35 cellular contexts compared by ENCODE assay signal in the genomic region with DNA sequence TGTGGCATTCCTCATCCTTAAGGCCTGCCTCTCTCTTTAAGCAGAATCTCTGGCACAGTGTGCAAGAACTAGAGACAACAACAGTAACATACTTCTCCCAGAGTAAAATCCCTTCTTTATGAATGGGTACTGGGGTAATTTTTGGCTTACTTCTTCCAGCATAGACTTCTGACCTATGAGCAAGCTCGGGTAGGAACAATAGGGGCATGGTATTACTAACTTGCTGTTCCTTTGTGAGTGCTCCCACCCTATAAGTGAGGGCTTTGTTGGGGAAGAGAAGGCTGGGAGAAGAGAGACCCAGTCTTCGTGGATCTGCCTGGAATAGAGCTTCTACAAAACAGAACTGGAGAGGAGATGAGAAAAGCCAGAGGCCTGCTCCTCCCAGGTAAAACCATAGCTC. TPM values are rescaled to one million over a fixed set of nuclear protein-coding genes. Genes with fewer than 3 reads are reported as not detected.
"Had no signal": no experiment of that assay in that cellular context is flagged by ENCODE, and none has a peak within 500 bp of the region (broad histone marks: within the 10 kb centered on the region; RNA-seq: fewer than 3 reads in every experiment).

No MANE protein-coding gene starts in this region.

- H3K36me3 ChIP-seq: adrenal gland, WERI-Rb-1 had no signal

- H3K27me3 Mint-ChIP-seq: activated CD4-positive, alpha-beta memory T cell treated with anti-CD3 and anti-CD28 coated beads for 36 hours; activated CD4-positive, alpha-beta T cell treated with anti-CD3 and anti-CD28 coated beads for 36 hours; activated CD4-positive, alpha-beta T cell treated with anti-CD3 and anti-CD28 coated beads, Interleukin-2, amount 10 ng/mL, durations not matched to agents 24 days and 14 days; activated CD8-positive, alpha-beta memory T cell treated with anti-CD3 and anti-CD28 coated beads, Interleukin-2, amount 10 ng/mL, durations not matched to agents 7 days and 5 days; activated naive CD4-positive, alpha-beta T cell treated with anti-CD3 and anti-CD28 coated beads, Interleukin-2, amount 50 U/mL, for 24 hours; activated naive CD8-positive, alpha-beta T cell treated with anti-CD3 and anti-CD28 coated beads for 36 hours; activated naive CD8-positive, alpha-beta T cell treated with anti-CD3 and anti-CD28 coated beads, Interleukin-2, amount 50 U/mL, for 24 hours; effector memory CD8-positive, alpha-beta T cell; T-helper 17 cell had no signal

- H3K4me3 Mint-ChIP-seq: activated CD4-positive, alpha-beta memory T cell treated with anti-CD3 and anti-CD28 coated beads for 36 hours; activated CD4-positive, alpha-beta T cell treated with anti-CD3 and anti-CD28 coated beads for 36 hours; activated CD4-positive, alpha-beta T cell treated with anti-CD3 and anti-CD28 coated beads, Interleukin-2, amount 10 ng/mL, durations not matched to agents 24 days and 14 days; activated CD8-positive, alpha-beta memory T cell treated with anti-CD3 and anti-CD28 coated beads, Interleukin-2, amount 10 ng/mL, durations not matched to agents 7 days and 5 days; activated CD8-positive, alpha-beta T cell treated with anti-CD3 and anti-CD28 coated beads, Interleukin-2, amount 10 ng/mL, durations not matched to agents 7 days and 5 days; activated naive CD4-positive, alpha-beta T cell treated with anti-CD3 and anti-CD28 coated beads for 36 hours; activated naive CD4-positive, alpha-beta T cell treated with anti-CD3 and anti-CD28 coated beads, Interleukin-2, amount 50 U/mL, for 24 hours; activated naive CD8-positive, alpha-beta T cell treated with anti-CD3 and anti-CD28 coated beads for 36 hours; activated naive CD8-positive, alpha-beta T cell treated with anti-CD3 and anti-CD28 coated beads, Interleukin-2, amount 50 U/mL, for 24 hours; activated T-helper 1 cell treated with anti-CD3 and anti-CD28 coated beads, Interleukin-12 subunit alpha, Interleukin-12 subunit beta, Interleukin-2, Interleukin-4 antibody, amounts not matched to agents 30 ng/mL and 10 ng/mL and 1 ng/mL, durations not matched to agents 14 hours and 24 hours and 36 hours; effector memory CD8-positive, alpha-beta T cell; T-helper 17 cell; T-helper 2 cell treated with Interferon-gamma antibody and Interleukin-4, amounts not matched to agents 5 μg/mL and 100 μg/mL, for 36 hours had no signal

- H3K4me3 ChIP-seq: adrenal gland, body of pancreas, esophagus muscularis mucosa, gastroesophageal sphincter had no signal

- H3K9me3 Mint-ChIP-seq: activated CD4-positive, alpha-beta memory T cell treated with anti-CD3 and anti-CD28 coated beads for 36 hours; activated CD4-positive, alpha-beta T cell treated with anti-CD3 and anti-CD28 coated beads, Interleukin-2, amount 10 ng/mL, durations not matched to agents 24 days and 14 days; activated naive CD4-positive, alpha-beta T cell treated with anti-CD3 and anti-CD28 coated beads for 36 hours; activated naive CD4-positive, alpha-beta T cell treated with anti-CD3 and anti-CD28 coated beads, Interleukin-2, amount 50 U/mL, for 24 hours; activated naive CD8-positive, alpha-beta T cell treated with anti-CD3 and anti-CD28 coated beads for 36 hours; activated naive CD8-positive, alpha-beta T cell treated with anti-CD3 and anti-CD28 coated beads, Interleukin-2, amount 50 U/mL, for 24 hours; activated T-helper 1 cell treated with anti-CD3 and anti-CD28 coated beads, Interleukin-12 subunit alpha, Interleukin-12 subunit beta, Interleukin-2, Interleukin-4 antibody, amounts not matched to agents 30 ng/mL and 10 ng/mL and 1 ng/mL, durations not matched to agents 14 hours and 24 hours and 36 hours; activated T-helper 2 cell treated with anti-CD3 and anti-CD28 coated beads, Interferon-gamma antibody, Interleukin-2, Interleukin-4, amounts not matched to agents 10 μg/mL and 5 μg/mL and 100 μg/mL, durations not matched to agents 14 hours and 24 hours and 36 hours; effector memory CD8-positive, alpha-beta T cell; T-helper 2 cell treated with Interferon-gamma antibody and Interleukin-4, amounts not matched to agents 5 μg/mL and 100 μg/mL, for 36 hours had no signal

- H3K9me3 ChIP-seq: adrenal gland, body of pancreas, esophagus muscularis mucosa, gastroesophageal sphincter had no signal

- H3K27ac ChIP-seq: adrenal gland, body of pancreas, esophagus muscularis mucosa, foreskin keratinocyte, gastroesophageal sphincter, WERI-Rb-1 had no signal

- H3K36me3 Mint-ChIP-seq: activated CD8-positive, alpha-beta memory T cell treated with anti-CD3 and anti-CD28 coated beads, Interleukin-2, amount 10 ng/mL, durations not matched to agents 7 days and 5 days had no signal

- H3K27ac Mint-ChIP-seq: activated CD4-positive, alpha-beta memory T cell treated with anti-CD3 and anti-CD28 coated beads for 36 hours; activated CD4-positive, alpha-beta T cell treated with anti-CD3 and anti-CD28 coated beads for 36 hours; activated CD4-positive, alpha-beta T cell treated with anti-CD3 and anti-CD28 coated beads, Interleukin-2, amount 10 ng/mL, durations not matched to agents 24 days and 14 days; activated CD8-positive, alpha-beta memory T cell treated with anti-CD3 and anti-CD28 coated beads, Interleukin-2, amount 10 ng/mL, durations not matched to agents 7 days and 5 days; activated CD8-positive, alpha-beta T cell treated with anti-CD3 and anti-CD28 coated beads, Interleukin-2, amount 10 ng/mL, durations not matched to agents 7 days and 5 days; activated naive CD4-positive, alpha-beta T cell treated with anti-CD3 and anti-CD28 coated beads for 36 hours; activated naive CD4-positive, alpha-beta T cell treated with anti-CD3 and anti-CD28 coated beads, Interleukin-2, amount 50 U/mL, for 24 hours; activated naive CD8-positive, alpha-beta T cell treated with anti-CD3 and anti-CD28 coated beads for 36 hours; activated naive CD8-positive, alpha-beta T cell treated with anti-CD3 and anti-CD28 coated beads, Interleukin-2, amount 50 U/mL, for 24 hours; activated T-helper 1 cell treated with anti-CD3 and anti-CD28 coated beads, Interleukin-12 subunit alpha, Interleukin-12 subunit beta, Interleukin-2, Interleukin-4 antibody, amounts not matched to agents 30 ng/mL and 10 ng/mL and 1 ng/mL, durations not matched to agents 14 hours and 24 hours and 36 hours; activated T-helper 2 cell treated with anti-CD3 and anti-CD28 coated beads, Interferon-gamma antibody, Interleukin-2, Interleukin-4, amounts not matched to agents 10 μg/mL and 5 μg/mL and 100 μg/mL, durations not matched to agents 14 hours and 24 hours and 36 hours; effector memory CD8-positive, alpha-beta T cell; T-helper 17 cell; T-helper 2 cell treated with Interferon-gamma antibody and Interleukin-4, amounts not matched to agents 5 μg/mL and 100 μg/mL, for 36 hours had no signal

- H3K4me1 Mint-ChIP-seq: activated CD4-positive, alpha-beta T cell treated with anti-CD3 and anti-CD28 coated beads for 36 hours; activated CD4-positive, alpha-beta T cell treated with anti-CD3 and anti-CD28 coated beads, Interleukin-2, amount 10 ng/mL, durations not matched to agents 24 days and 14 days; activated CD8-positive, alpha-beta memory T cell treated with anti-CD3 and anti-CD28 coated beads, Interleukin-2, amount 10 ng/mL, durations not matched to agents 7 days and 5 days; activated naive CD4-positive, alpha-beta T cell treated with anti-CD3 and anti-CD28 coated beads, Interleukin-2, amount 50 U/mL, for 24 hours; activated naive CD8-positive, alpha-beta T cell treated with anti-CD3 and anti-CD28 coated beads for 36 hours; activated naive CD8-positive, alpha-beta T cell treated with anti-CD3 and anti-CD28 coated beads, Interleukin-2, amount 50 U/mL, for 24 hours; T-helper 17 cell had no signal

- DNase-seq: activated CD4-positive, alpha-beta memory T cell treated with anti-CD3 and anti-CD28 coated beads for 36 hours; activated CD4-positive, alpha-beta T cell treated with anti-CD3 and anti-CD28 coated beads for 36 hours; activated CD4-positive, alpha-beta T cell treated with anti-CD3 and anti-CD28 coated beads, Interleukin-2, amount 10 ng/mL, durations not matched to agents 24 days and 14 days; activated CD4-positive, CD25-positive, alpha-beta regulatory T cell; activated CD4-positive, CD25-positive, alpha-beta regulatory T cell treated with anti-CD3 and anti-CD28 coated beads, Interleukin-2, amount 50 U/mL, for 72 hours; activated CD8-positive, alpha-beta memory T cell treated with anti-CD3 and anti-CD28 coated beads, Interleukin-2, amount 10 ng/mL, durations not matched to agents 7 days and 5 days; activated CD8-positive, alpha-beta memory T cell treated with anti-CD3 and anti-CD28 coated beads, Interleukin-2, amount 50 U/mL, for 4 hours; activated CD8-positive, alpha-beta T cell treated with anti-CD3 and anti-CD28 coated beads, Interleukin-2, amount 10 ng/mL, durations not matched to agents 7 days and 5 days; activated effector memory CD4-positive, alpha-beta T cell treated with anti-CD3 and anti-CD28 coated beads, Interleukin-2, amount 50 U/mL, for 16 hours; activated naive CD4-positive, alpha-beta T cell treated with anti-CD3 and anti-CD28 coated beads for 36 hours; activated naive CD8-positive, alpha-beta T cell treated with anti-CD3 and anti-CD28 coated beads for 36 hours; activated naive CD8-positive, alpha-beta T cell treated with anti-CD3 and anti-CD28 coated beads, Interleukin-2, amount 50 U/mL, for 24 hours; activated T-cell treated with anti-CD3 and anti-CD28 coated beads, Interleukin-2, amount 50 U/mL, for 1 hour; activated T-cell treated with anti-CD3 and anti-CD28 coated beads, Interleukin-2, amount 50 U/mL, for 48 hours; adrenal gland; aorta; body of pancreas; cortex of kidney; dermis blood vessel endothelial cell; effector CD4-positive, alpha-beta T cell; effector memory CD8-positive, alpha-beta T cell; erythroblast; foreskin keratinocyte; T-helper 1 cell; T-helper 17 cell; T1000; WERI-Rb-1 had no signal

- H3K27me3 ChIP-seq: adrenal gland, body of pancreas, foreskin keratinocyte, gastroesophageal sphincter had no signal

- H3K4me1 ChIP-seq: adrenal gland, esophagus muscularis mucosa, foreskin keratinocyte, gastroesophageal sphincter had no signal

- ATAC-seq: activated CD4-positive, alpha-beta T cell treated with anti-CD3 and anti-CD28 coated beads for 36 hours; activated CD8-positive, alpha-beta memory T cell treated with anti-CD3 and anti-CD28 coated beads, Interleukin-2, amount 10 ng/mL, durations not matched to agents 7 days and 5 days; activated CD8-positive, alpha-beta T cell treated with anti-CD3 and anti-CD28 coated beads, Interleukin-2, amount 10 ng/mL, durations not matched to agents 7 days and 5 days; activated naive CD8-positive, alpha-beta T cell treated with anti-CD3 and anti-CD28 coated beads, Interleukin-2, amount 50 U/mL, for 24 hours; body of pancreas; effector memory CD8-positive, alpha-beta T cell; foreskin keratinocyte; gastroesophageal sphincter; T-helper 17 cell had no signal

RNA-seq across cellular contexts. Expression of gene CLDN2, which starts 30.2 kb away (rescaled TPM):
- total RNA-seq: activated CD4-positive, alpha-beta memory T cell treated with anti-CD3 and anti-CD28 coated beads for 36 hours; activated CD4-positive, alpha-beta T cell treated with anti-CD3 and anti-CD28 coated beads for 36 hours; activated CD4-positive, alpha-beta T cell treated with anti-CD3 and anti-CD28 coated beads, Interleukin-2, amount 10 ng/mL, durations not matched to agents 24 days and 14 days; activated CD8-positive, alpha-beta memory T cell treated with anti-CD3 and anti-CD28 coated beads for 36 hours; activated CD8-positive, alpha-beta memory T cell treated with anti-CD3 and anti-CD28 coated beads, Interleukin-2, amount 10 ng/mL, durations not matched to agents 7 days and 5 days; activated CD8-positive, alpha-beta T cell treated with anti-CD3 and anti-CD28 coated beads, Interleukin-2, amount 10 ng/mL, durations not matched to agents 7 days and 5 days; activated naive CD4-positive, alpha-beta T cell treated with anti-CD3 and anti-CD28 coated beads for 36 hours; activated naive CD8-positive, alpha-beta T cell treated with anti-CD3 and anti-CD28 coated beads for 36 hours; activated T-helper 1 cell treated with anti-CD3 and anti-CD28 coated beads, Interleukin-12 subunit alpha, Interleukin-12 subunit beta, Interleukin-2, Interleukin-4 antibody, amounts not matched to agents 30 ng/mL and 10 ng/mL and 1 ng/mL, durations not matched to agents 14 hours and 24 hours and 36 hours; activated T-helper 2 cell treated with anti-CD3 and anti-CD28 coated beads, Interferon-gamma antibody, Interleukin-2, Interleukin-4, amounts not matched to agents 10 μg/mL and 5 μg/mL and 100 μg/mL, durations not matched to agents 14 hours and 24 hours and 36 hours; aorta; foreskin keratinocyte; gastroesophageal sphincter; T-helper 17 cell had no signal

RNA-seq across cellular contexts. Expression of gene RIPPLY1, which starts 47.2 kb away (rescaled TPM):
- total RNA-seq: activated CD4-positive, alpha-beta memory T cell treated with anti-CD3 and anti-CD28 coated beads for 36 hours; activated CD4-positive, alpha-beta T cell treated with anti-CD3 and anti-CD28 coated beads for 36 hours; activated CD4-positive, alpha-beta T cell treated with anti-CD3 and anti-CD28 coated beads, Interleukin-2, amount 10 ng/mL, durations not matched to agents 24 days and 14 days; activated CD8-positive, alpha-beta memory T cell treated with anti-CD3 and anti-CD28 coated beads for 36 hours; activated CD8-positive, alpha-beta memory T cell treated with anti-CD3 and anti-CD28 coated beads, Interleukin-2, amount 10 ng/mL, durations not matched to agents 7 days and 5 days; activated CD8-positive, alpha-beta T cell treated with anti-CD3 and anti-CD28 coated beads, Interleukin-2, amount 10 ng/mL, durations not matched to agents 7 days and 5 days; activated naive CD4-positive, alpha-beta T cell treated with anti-CD3 and anti-CD28 coated beads for 36 hours; activated naive CD8-positive, alpha-beta T cell treated with anti-CD3 and anti-CD28 coated beads for 36 hours; activated T-helper 1 cell treated with anti-CD3 and anti-CD28 coated beads, Interleukin-12 subunit alpha, Interleukin-12 subunit beta, Interleukin-2, Interleukin-4 antibody, amounts not matched to agents 30 ng/mL and 10 ng/mL and 1 ng/mL, durations not matched to agents 14 hours and 24 hours and 36 hours; activated T-helper 2 cell treated with anti-CD3 and anti-CD28 coated beads, Interferon-gamma antibody, Interleukin-2, Interleukin-4, amounts not matched to agents 10 μg/mL and 5 μg/mL and 100 μg/mL, durations not matched to agents 14 hours and 24 hours and 36 hours; aorta; body of pancreas; chondrocyte; dermis blood vessel endothelial cell; esophagus muscularis mucosa; foreskin keratinocyte; gastroesophageal sphincter; T-helper 17 cell had no signal
